Comparison of ENCODE assay signal across 25 cellular contexts in genomic region chr2:234977228-234977679, GRCh38. TPM values are rescaled to one million over a fixed set of nuclear protein-coding genes. Genes with fewer than 3 reads are reported as not detected.
A peak's percentile ranks its signal among the peaks of the same experiment; 100 is the strongest.
DNase-seq lines count a peak whose midpoint lies in the region; ATAC-seq and TF ChIP-seq lines count a peak whose summit lies in the region.
"Had no signal": no experiment of that assay in that cellular context is flagged by ENCODE, and none has a peak within 500 bp of the region (broad histone marks: within the 10 kb centered on the region; RNA-seq: fewer than 3 reads in every experiment).

No MANE protein-coding gene starts in this region.

- H4K91ac ChIP-seq in H9 (ENCODE audit: insufficient read length, low read depth, low read length), result no peak overlapping the region

- TF ChIP-seq CTCF in H9 (conservative IDR thresholded peaks at IDR 0.05), result no peak
- TF ChIP-seq CTCF in nephron progenitor cell (IDR thresholded peaks at IDR 0.05), result no peak
- TF ChIP-seq CTCF in uterus (IDR thresholded peaks at IDR 0.05), result no peak

- H3K23me2 ChIP-seq in H9 (ENCODE audit: insufficient read length, low read depth, low read length, poor library complexity, severe bottlenecking), result peaks cover 5% of the 10 kb centered on the region

- H4K20me1 ChIP-seq in H9 (ENCODE audit: control insufficient read depth, insufficient read depth, insufficient read length), result peaks cover 5% of the 10 kb centered on the region

- no peak overlapping the region for H3K18ac ChIP-seq in H9 (ENCODE audit: insufficient read length, low read depth, low read length)

- intact Hi-C loops in uterus (cut with DNase I; ENCODE audit: low total_unique reads), result no loop called here

- no peak overlapping the region for H4K8ac ChIP-seq in H9 (replicated peaks; ENCODE audit: insufficient read length, low read depth, low read length)

- DNase-seq in NCI-H1092 treated with DMSO at 0.1 percent for 48 hours (lab: John Stamatoyannopoulos, UW) (peak; percentile 6), NCI-H1092 (lab: John Stamatoyannopoulos, UW) (no peak), H9 (no peak), NCI-H526 treated with DMSO at 0.1 percent for 48 hours (lab: John Stamatoyannopoulos, UW) (peak; percentile 76), nephron progenitor cell (no peak), uterus (no peak), left lobe of liver (ENCODE audit: low spot score) (no peak)
- DNase-seq in effector memory CD4-positive, alpha-beta T cell, result no peak
- DNase-seq: activated CD4-positive, alpha-beta T cell treated with anti-CD3 and anti-CD28 coated beads for 4 hours; activated naive CD4-positive, alpha-beta T cell treated with anti-CD3 and anti-CD28 coated beads, Interleukin-2, amount 50 U/mL, for 16 hours; activated T-cell treated with anti-CD3 and anti-CD28 coated beads, Interleukin-2, amount 50 U/mL, for 4 hours; amygdala; CD4-positive, alpha-beta memory T cell; central memory CD4-positive, alpha-beta T cell; dermis blood vessel endothelial cell; NCI-H146; NCI-H226; T-helper 2 cell had no signal

- no CpG with 5 or more reads among the region's 12 CpGs for WGBS in H9 (ENCODE audit: extremely low coverage, insufficient read length, low lambda C conversion rate)

- H3K4ac ChIP-seq in H9 (ENCODE audit: low read depth, low read length), result no peak overlapping the region

- no peak for TF ChIP-seq POLR2A in uterus (IDR thresholded peaks at IDR 0.05)

- no peak overlapping the region for H3K4me3 ChIP-seq in uterus
- H3K4me3 ChIP-seq in effector memory CD4-positive, alpha-beta T cell (ENCODE audit: insufficient read depth, low read depth, low read length, poor library complexity, severe bottlenecking), result no peak overlapping the region
- H3K4me3 ChIP-seq: SK-N-MC had no signal

- no peak overlapping the region for H3T11ph ChIP-seq in H9 (ENCODE audit: low read length)

- no peak overlapping the region for H2AFZ ChIP-seq in H9 (ENCODE audit: low read length)

- no peak overlapping the region for H2BK120ac ChIP-seq in H9 (ENCODE audit: low read depth, low read length, poor library complexity, severe bottlenecking)

- no peak overlapping the region for H2BK12ac ChIP-seq in H9 (ENCODE audit: insufficient read length, low read depth, low read length)

- no peak overlapping the region for H3K56ac ChIP-seq in H9 (ENCODE audit: insufficient read length, low read depth, low read length)

- no peak overlapping the region for H3K27ac ChIP-seq in H9 (ENCODE audit: insufficient read length, low read depth, low read length)
- no peak overlapping the region for H3K27ac ChIP-seq in uterus
- H3K27ac ChIP-seq in effector memory CD4-positive, alpha-beta T cell (ENCODE audit: insufficient read depth, low read length, poor library complexity, severe bottlenecking), result no peak overlapping the region
- H3K27ac ChIP-seq: 22Rv1, HL-60, SK-N-MC had no signal

- H3K36me3 Mint-ChIP-seq in H9 (ENCODE audit: insufficient read depth in 1 of 3, low read depth in 3 of 3) (peaks cover 19 to 38% (median 29%) of the 10 kb centered on the region in 3 experiments), nephron progenitor cell (ENCODE audit: low read depth) (peaks cover 26% of the 10 kb centered on the region)
- H3K36me3 Mint-ChIP-seq: CD4-positive, alpha-beta memory T cell had no signal

- H3K4me1 Mint-ChIP-seq in H9, result peaks cover 68 to 69% of the 10 kb centered on the region in 2 experiments
- H3K4me1 Mint-ChIP-seq in nephron progenitor cell, result peaks cover 72% of the 10 kb centered on the region

- no peak overlapping the region for H2BK15ac ChIP-seq in H9 (ENCODE audit: low read depth, low read length)

- no peak for ATAC-seq in left lobe of liver
- ATAC-seq: activated T-cell treated with anti-CD3 and anti-CD28 coated beads, Interleukin-2, amount 50 U/mL, for 4 hours; HCT116 had no signal

- H3K27me3 Mint-ChIP-seq in H9 (ENCODE audit: low read depth) (no peaks in the 10 kb centered on the region; the same call in 1 of the 2 replicates), nephron progenitor cell (ENCODE audit: low read depth, poor library complexity) (peaks cover 7% of the 10 kb centered on the region)
- H3K27me3 Mint-ChIP-seq: type B pancreatic cell had no signal

- H3K9me3 Mint-ChIP-seq in H9 (peaks cover 10% of the 10 kb centered on the region in 2 experiments), nephron progenitor cell (peaks cover 8% of the 10 kb centered on the region)
- H3K9me3 Mint-ChIP-seq: activated T-cell treated with anti-CD3 and anti-CD28 coated beads, Interleukin-2, amount 50 U/mL, for 4 hours; nephron; type B pancreatic cell had no signal

- no peak overlapping the region for H2BK20ac ChIP-seq in H9 (ENCODE audit: low read depth, low read length, poor library complexity, severe bottlenecking)

- H2BK5ac ChIP-seq in H9 (ENCODE audit: insufficient read length, low read length), result no peak overlapping the region

- H3K9me3 ChIP-seq in H9 (ENCODE audit: control insufficient read depth, low read depth, low read length) (no peaks in the 10 kb centered on the region), uterus (no peaks in the 10 kb centered on the region)
- H3K9me3 ChIP-seq in effector memory CD4-positive, alpha-beta T cell (ENCODE audit: control insufficient read depth, low read length), result no peaks in the 10 kb centered on the region

- H3K4me3 Mint-ChIP-seq in H9 (no peak overlapping the region), nephron progenitor cell (no peak overlapping the region)
- H3K4me3 Mint-ChIP-seq: activated T-cell treated with anti-CD3 and anti-CD28 coated beads, Interleukin-2, amount 50 U/mL, for 4 hours; CD4-positive, alpha-beta memory T cell; nephron; type B pancreatic cell had no signal

- H3K27ac Mint-ChIP-seq in H9 (peak overlapping the region in 2 of 3 experiments; percentile 84 to 91; a peak in 3 of 7 replicates), nephron progenitor cell (peak overlapping the region; percentile 78)
- H3K27ac Mint-ChIP-seq: CD4-positive, alpha-beta memory T cell; type B pancreatic cell had no signal

- no peak overlapping the region for H2AK5ac ChIP-seq in H9 (ENCODE audit: insufficient read length, low read length)

- H3K23ac ChIP-seq in H9 (ENCODE audit: insufficient read length, low read depth, low read length), result no peak overlapping the region

- H3K4me2 ChIP-seq in H9 (ENCODE audit: insufficient read depth, insufficient read length, low read length), result no peak overlapping the region

- H4K5ac ChIP-seq in H9 (ENCODE audit: insufficient read length, low read depth, low read length), result no peak overlapping the region

- no peak overlapping the region for H3K9ac ChIP-seq in H9 (ENCODE audit: extremely low read depth, insufficient read length, low read length)

- H3K4me1 ChIP-seq in H9 (ENCODE audit: insufficient read depth, low read length) (peaks cover 13% of the 10 kb centered on the region), uterus (peaks cover 9 to 24% of the 10 kb centered on the region in 2 donors)
- H3K4me1 ChIP-seq in effector memory CD4-positive, alpha-beta T cell (ENCODE audit: control insufficient read depth, insufficient read depth, low read length, poor library complexity, severe bottlenecking), result no peaks in the 10 kb centered on the region

- no peaks in the 10 kb centered on the region for H3K36me3 ChIP-seq in uterus
- no peaks in the 10 kb centered on the region for H3K36me3 ChIP-seq in effector memory CD4-positive, alpha-beta T cell (ENCODE audit: control insufficient read depth, insufficient read depth, low read length)

- H3K14ac ChIP-seq in H9 (ENCODE audit: insufficient read depth, low read length), result no peak overlapping the region; the same call in 1 of the 2 replicates

- H3K79me1 ChIP-seq in H9 (ENCODE audit: insufficient read depth, low read depth, low read length, poor library complexity, severe bottlenecking), result peaks cover 3% of the 10 kb centered on the region

- peaks cover 20% of the 10 kb centered on the region; the same call in 1 of the 2 replicates for H3K79me2 ChIP-seq in H9 (ENCODE audit: insufficient read depth, low read length)

- H3K27me3 ChIP-seq in H9 (ENCODE audit: insufficient read depth, low read length), result no peaks in the 10 kb centered on the region
- no peaks in the 10 kb centered on the region for H3K27me3 ChIP-seq in uterus
- H3K27me3 ChIP-seq in effector memory CD4-positive, alpha-beta T cell (replicated peaks; ENCODE audit: control insufficient read depth, insufficient read depth, low read length, poor library complexity, severe bottlenecking), result no peaks in the 10 kb centered on the region

RNA-seq across cellular contexts. Expression of gene SH3BP4, which starts 25.4 kb away (rescaled TPM):
- total RNA-seq in H9 (2021) (88.5 and 93.8 TPM in 2 replicates), uterus (10 to 100 TPM; 13.5 to 28.4 (median 20.1) TPM), left lobe of liver (22.9 TPM)
- total RNA-seq: activated CD8-positive, alpha-beta memory T cell treated with anti-CD3 and anti-CD28 coated beads for 36 hours had no signal

Comparison
In these comparisons a context has a peak if more than half of its experiments do, and no peak if none do; other contexts are left out.
1. DNase-seq: peak in NCI-H1092 treated with DMSO at 0.1 percent for 48 hours (single experiment) and NCI-H526 treated with DMSO at 0.1 percent for 48 hours (single experiment); none in NCI-H1092 (single experiment), H9 (single experiment), nephron progenitor cell (single experiment), uterus (0 of 2), effector memory CD4-positive, alpha-beta T cell (0 of 3) and left lobe of liver (single experiment).